Comparison of ENCODE assay signal across 10 cellular contexts in the genomic region with DNA sequence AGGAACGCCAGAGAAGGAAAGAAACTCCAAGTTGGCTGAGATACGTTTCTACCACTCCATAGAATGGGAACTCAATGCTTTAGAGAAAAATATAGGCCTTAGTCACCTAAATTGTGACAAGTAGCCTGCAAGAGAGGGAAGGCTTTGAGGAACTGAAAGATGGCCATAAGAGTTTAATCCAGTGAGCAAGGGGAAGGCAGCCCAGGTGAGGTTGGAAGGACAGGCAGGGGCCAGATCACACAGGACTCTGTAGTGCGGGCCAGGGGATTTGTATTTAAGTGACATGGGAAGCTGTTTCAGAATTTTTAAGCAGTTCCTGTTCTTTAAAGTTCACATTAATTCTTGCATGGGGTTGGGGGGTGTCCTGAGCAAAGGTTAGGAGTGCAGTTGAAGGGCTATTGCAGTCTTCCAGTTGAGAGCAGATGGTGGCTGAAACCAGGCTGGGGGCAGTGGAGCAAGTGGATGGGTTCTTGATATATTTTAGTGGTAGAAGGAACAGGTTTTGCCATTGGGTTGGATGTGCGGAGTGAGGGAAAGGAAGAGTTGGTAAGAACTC.
DNase-seq lines count a peak whose midpoint lies in the region; ATAC-seq and TF ChIP-seq lines count a peak whose summit lies in the region.
"Had no signal": no experiment of that assay in that cellular context is flagged by ENCODE, and none has a peak within 500 bp of the region (broad histone marks: within the 10 kb centered on the region; RNA-seq: fewer than 3 reads in every experiment).

No MANE protein-coding gene starts in this region.

- intact Hi-C loops in OCI-LY7 (cut with micrococcal nuclease; ENCODE audit: unreplicated experiment) = no loop called here
- intact Hi-C loops in stomach (cut with DNase I; ENCODE audit: low total_unique reads) = no loop called here

- POLR2A ChIA-PET in OCI-LY7 (lab: Charles Lee) = interaction anchor here (0.5 to 0.6 kb wide), 2 partner anchors 449 to 1264 kb away, joined by 3 read pairs; no protein-coding TSS in a partner anchor

- H3K36me3 ChIP-seq in OCI-LY7 (ENCODE audit: insufficient read depth, low read length) (no peaks in the 10 kb centered on the region), stomach (no peaks in the 10 kb centered on the region)

- H3K4me3 ChIP-seq in OCI-LY7 (ENCODE audit: low read depth, low read length, poor library complexity, severe bottlenecking) (peak overlapping the region; percentile 38), stomach (no peak overlapping the region)

- peak overlapping the region; percentile 66 for H2AFZ ChIP-seq in OCI-LY7 (ENCODE audit: low read length)

- ATAC-seq in GM19324 (IDR thresholded peaks at IDR 0.05; ENCODE audit: low FRiP score, unreplicated experiment) (peak; percentile 28), HG02852 (IDR thresholded peaks at IDR 0.05; ENCODE audit: unreplicated experiment) (peak; percentile 28), GM18517 (IDR thresholded peaks at IDR 0.05; ENCODE audit: unreplicated experiment) (no peak)

- DNase-seq in OCI-LY7 (ENCODE audit: low spot score) = peak; percentile 30
- no peak for DNase-seq in stomach
- no peak for DNase-seq in NCI-H1092 (lab: John Stamatoyannopoulos, UW)
- no peak for DNase-seq in GOT3 (lab: John Stamatoyannopoulos, UW)
- DNase-seq: erythroblast, NCI-H510A, posterior cingulate gyrus had no signal

- no peaks in the 10 kb centered on the region for H3K27me3 ChIP-seq in stomach

- no peaks in the 10 kb centered on the region for H3K9me2 ChIP-seq in OCI-LY7 (ENCODE audit: insufficient read depth, low read length)

- CTCF ChIA-PET in OCI-LY7 (lab: Charles Lee; ENCODE audit: unreplicated experiment) = no interaction called here

- H3K4me2 ChIP-seq in OCI-LY7 (ENCODE audit: low read length) = peak overlapping the region; percentile 62

- no peak for TF ChIP-seq CTCF in OCI-LY7 (conservative IDR thresholded peaks at IDR 0.05; ENCODE audit: low read length)
- TF ChIP-seq CTCF in stomach (IDR thresholded peaks at IDR 0.05) = no peak

- no peaks in the 10 kb centered on the region for H4K20me1 ChIP-seq in OCI-LY7 (ENCODE audit: insufficient read depth, low read length)

- H3K4me1 ChIP-seq in OCI-LY7 (ENCODE audit: insufficient read depth, low read length, poor library complexity, severe bottlenecking) (peaks cover 22% of the 10 kb centered on the region), stomach (peaks cover 0 to 12% (median 6%) of the 10 kb centered on the region in 4 donors)

- H3K79me2 ChIP-seq in OCI-LY7 (ENCODE audit: insufficient read depth, low read depth, low read length) = no peaks in the 10 kb centered on the region

- no peaks in the 10 kb centered on the region for H3K9me3 ChIP-seq in OCI-LY7 (ENCODE audit: low read length)
- no peaks in the 10 kb centered on the region for H3K9me3 ChIP-seq in stomach

- BruUV-seq in OCI-LY7 (replicated peaks; lab: Mats Ljungman, UMichigan) = no TSS peak

- no peak for TF ChIP-seq EP300 in stomach (IDR thresholded peaks at IDR 0.05)

- WGBS in stomach, 5 donors = 89 to 97% (median 95%) methylated on average over 4 of the region's 4 CpGs

- peak overlapping the region; percentile 48 for H3K27ac ChIP-seq in OCI-LY7 (ENCODE audit: low read depth, low read length, poor library complexity, severe bottlenecking)
- peak overlapping the region in 3 of 5 donors; percentile 41 to 66 (median 47) for H3K27ac ChIP-seq in stomach

- TF ChIP-seq POLR2A in stomach (IDR thresholded peaks at IDR 0.05) = no peak
